In the genomic region with DNA sequence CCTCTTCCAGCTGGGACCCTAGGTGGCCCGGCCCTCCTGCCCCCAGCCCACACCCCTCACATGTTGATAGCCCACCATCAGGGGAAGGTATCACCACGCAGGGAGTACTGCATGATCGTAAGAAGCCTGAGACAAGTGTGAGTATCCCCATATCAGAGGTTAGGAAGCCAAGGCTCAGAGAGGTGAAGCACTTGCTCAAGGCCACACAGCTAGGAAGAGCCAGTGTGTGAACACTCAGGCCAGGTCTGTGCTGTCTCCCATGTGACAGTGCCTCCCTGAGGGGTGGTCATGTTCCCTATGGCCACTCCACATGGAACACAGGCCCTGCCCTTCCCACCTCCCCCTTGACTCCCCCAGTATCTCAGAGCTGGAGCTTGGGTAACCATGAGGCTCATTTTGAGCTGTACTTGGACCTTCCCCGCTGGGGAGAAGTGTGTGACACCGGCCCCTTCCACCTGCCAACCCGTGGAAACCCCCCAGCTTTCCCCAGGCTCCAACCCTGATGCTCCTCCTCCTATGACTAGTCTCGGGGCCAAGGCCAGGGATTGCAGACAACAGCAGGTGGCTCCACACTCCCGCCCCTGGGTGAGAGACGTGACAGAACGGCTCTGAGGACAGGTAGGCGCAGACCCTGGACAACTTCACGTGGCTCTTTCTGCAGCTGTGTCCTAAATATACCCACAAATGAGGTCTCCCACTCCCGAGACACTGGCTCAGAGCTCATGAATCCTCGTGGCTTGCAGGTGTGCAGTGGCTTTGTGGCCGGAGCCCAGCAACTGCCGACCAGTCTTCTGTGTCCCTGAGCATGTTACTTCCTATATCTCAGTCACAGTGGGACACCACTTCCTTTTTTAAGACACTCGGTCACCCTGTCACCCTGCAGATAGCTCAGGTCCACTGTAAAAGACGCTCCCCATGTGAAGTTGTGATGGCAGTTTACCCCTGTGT, we compare ENCODE assay signal across 8 cellular contexts. TPM values are rescaled to one million over a fixed set of nuclear protein-coding genes. Genes with fewer than 3 reads are reported as not detected.
A peak's percentile ranks its signal among the peaks of the same experiment; 100 is the strongest.
DNase-seq lines count a peak whose midpoint lies in the region; ATAC-seq and TF ChIP-seq lines count a peak whose summit lies in the region.

No MANE protein-coding gene starts in this region.

- H3K27ac Mint-ChIP-seq in activated naive CD4-positive, alpha-beta T cell treated with anti-CD3 and anti-CD28 coated beads for 36 hours = no peak overlapping the region

- no peaks in the 10 kb centered on the region for H3K27me3 Mint-ChIP-seq in activated naive CD4-positive, alpha-beta T cell treated with anti-CD3 and anti-CD28 coated beads for 36 hours (ENCODE audit: low read depth)

- intact Hi-C loops in activated naive CD4-positive, alpha-beta T cell treated with anti-CD3 and anti-CD28 coated beads for 36 hours (cut with micrococcal nuclease) = loop anchor here (1.0 to 2.0 kb wide), 3 partner anchors 56 to 495 kb away; a partner anchor contains a TSS

- DNase-seq in GM13976 (ENCODE audit: low spot score) (peak; percentile 89), HuH-7 (ENCODE audit: low spot score) (no peak), nucleus accumbens (lab: John Stamatoyannopoulos, UW) (no peak), kidney tubule cell (ENCODE audit: low spot score) (no peak)
- peak; percentile 87 for DNase-seq in activated naive CD4-positive, alpha-beta T cell treated with anti-CD3 and anti-CD28 coated beads for 36 hours
- DNase-seq in stimulated activated CD4-positive, alpha-beta T cell treated with anti-CD3 and anti-CD28 coated beads, Interleukin-1b, Interleukin-23, amount 100 ng/mL, for 48 hours = peak; percentile 57

- no peak overlapping the region for H3K4me3 Mint-ChIP-seq in activated naive CD4-positive, alpha-beta T cell treated with anti-CD3 and anti-CD28 coated beads for 36 hours

- H3K9me3 Mint-ChIP-seq in activated naive CD4-positive, alpha-beta T cell treated with anti-CD3 and anti-CD28 coated beads for 36 hours = peaks cover 3% of the 10 kb centered on the region

- peak; percentile 77 for TF ChIP-seq CTCF in GM13976 (IDR thresholded peaks at IDR 0.05; ENCODE audit: borderline replicate concordance, control extremely low read depth, extremely low read depth, insufficient read depth, missing control alignments)

- peaks cover 9% of the 10 kb centered on the region for H3K4me1 Mint-ChIP-seq in activated naive CD4-positive, alpha-beta T cell treated with anti-CD3 and anti-CD28 coated beads for 36 hours (ENCODE audit: low read depth)

- in situ Hi-C loops in GM13976 (cut with MboI; ENCODE audit: low sequenced_read_pairs, unreplicated experiment) = loop anchor here (10.0 kb wide), 1 partner anchor 61 kb away; no protein-coding TSS in a partner anchor

- CTCF ChIA-PET in activated naive CD4-positive, alpha-beta T cell treated with anti-CD3 and anti-CD28 coated beads for 36 hours (lab: Charles Lee) = interaction anchor here (0.7 to 4.7 kb wide), 4 partner anchors 55 to 263 kb away, joined by 3 to 45 read pairs (median 3); a partner anchor contains a TSS

- H3K36me3 Mint-ChIP-seq in activated naive CD4-positive, alpha-beta T cell treated with anti-CD3 and anti-CD28 coated beads for 36 hours (ENCODE audit: low read depth) = no peaks in the 10 kb centered on the region

- ATAC-seq in GM21367 (IDR thresholded peaks at IDR 0.05; ENCODE audit: unreplicated experiment) (peak; percentile 79), HG03571 (IDR thresholded peaks at IDR 0.05; ENCODE audit: unreplicated experiment) (peak; percentile 75)

RNA-seq across cellular contexts. Expression of a gene that starts 55.3 kb away (rescaled TPM):
- total RNA-seq in activated naive CD4-positive, alpha-beta T cell treated with anti-CD3 and anti-CD28 coated beads for 36 hours = 1 to 10 TPM; 2.0 to 2.5 TPM

Comparison
In these comparisons a context has a peak if more than half of its experiments do, and no peak if none do; other contexts are left out.
1. DNase-seq: peak in GM13976 (single experiment), activated naive CD4-positive, alpha-beta T cell treated with anti-CD3 and anti-CD28 coated beads for 36 hours (single experiment) and stimulated activated CD4-positive, alpha-beta T cell treated with anti-CD3 and anti-CD28 coated beads, Interleukin-1b, Interleukin-23, amount 100 ng/mL, for 48 hours (single experiment); none in HuH-7 (single experiment), nucleus accumbens (0 of 56) and kidney tubule cell (single experiment).